Comparison of ENCODE assay signal across 8 cellular contexts in the genomic region with DNA sequence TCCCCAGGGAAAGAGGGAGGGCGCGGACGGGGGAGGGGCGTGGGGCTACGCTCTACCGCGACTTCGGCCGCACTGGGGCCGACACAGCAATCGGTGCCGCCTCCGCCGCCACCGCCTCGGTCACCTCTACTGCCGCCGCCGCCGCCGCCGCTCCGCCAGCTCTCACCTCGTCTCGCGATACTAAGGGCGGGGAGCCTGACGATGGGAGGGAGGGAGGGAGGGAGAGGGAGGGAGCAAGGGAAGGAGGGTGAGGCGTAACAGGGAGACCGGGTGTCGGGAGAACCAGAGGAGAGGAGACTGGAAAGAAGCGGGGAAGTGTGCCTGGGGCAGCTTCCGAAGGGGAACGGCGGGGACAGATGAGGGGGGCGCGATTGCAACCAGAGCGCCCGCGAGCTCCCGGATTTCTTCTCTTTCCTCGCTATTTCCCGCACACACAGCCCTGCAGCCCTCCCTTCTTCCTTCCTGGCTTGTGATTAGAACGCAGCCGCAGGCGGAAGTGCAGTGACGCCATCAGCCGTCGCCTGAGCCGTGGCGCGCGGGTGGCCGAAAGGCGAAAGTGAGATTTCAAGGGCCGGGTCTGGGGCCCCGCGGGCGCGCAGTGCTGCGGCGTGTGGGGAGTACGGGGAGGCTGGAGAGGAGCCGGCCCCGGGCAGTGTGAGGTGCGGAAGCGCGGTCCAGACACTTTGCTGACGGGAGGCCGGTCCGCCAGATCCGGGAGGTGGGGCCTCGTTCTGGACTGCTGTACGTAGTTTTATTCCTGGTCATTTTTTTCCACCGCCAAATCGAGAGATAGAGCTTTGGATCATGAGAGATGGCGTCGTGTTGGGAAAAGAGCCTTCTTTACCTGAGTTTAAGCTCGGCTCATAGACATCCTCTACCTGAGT. TPM values are rescaled to one million over a fixed set of nuclear protein-coding genes. Genes with fewer than 3 reads are reported as not detected.
DNase-seq lines count a peak whose midpoint lies in the region; ATAC-seq and TF ChIP-seq lines count a peak whose summit lies in the region.

A gene with protein sequence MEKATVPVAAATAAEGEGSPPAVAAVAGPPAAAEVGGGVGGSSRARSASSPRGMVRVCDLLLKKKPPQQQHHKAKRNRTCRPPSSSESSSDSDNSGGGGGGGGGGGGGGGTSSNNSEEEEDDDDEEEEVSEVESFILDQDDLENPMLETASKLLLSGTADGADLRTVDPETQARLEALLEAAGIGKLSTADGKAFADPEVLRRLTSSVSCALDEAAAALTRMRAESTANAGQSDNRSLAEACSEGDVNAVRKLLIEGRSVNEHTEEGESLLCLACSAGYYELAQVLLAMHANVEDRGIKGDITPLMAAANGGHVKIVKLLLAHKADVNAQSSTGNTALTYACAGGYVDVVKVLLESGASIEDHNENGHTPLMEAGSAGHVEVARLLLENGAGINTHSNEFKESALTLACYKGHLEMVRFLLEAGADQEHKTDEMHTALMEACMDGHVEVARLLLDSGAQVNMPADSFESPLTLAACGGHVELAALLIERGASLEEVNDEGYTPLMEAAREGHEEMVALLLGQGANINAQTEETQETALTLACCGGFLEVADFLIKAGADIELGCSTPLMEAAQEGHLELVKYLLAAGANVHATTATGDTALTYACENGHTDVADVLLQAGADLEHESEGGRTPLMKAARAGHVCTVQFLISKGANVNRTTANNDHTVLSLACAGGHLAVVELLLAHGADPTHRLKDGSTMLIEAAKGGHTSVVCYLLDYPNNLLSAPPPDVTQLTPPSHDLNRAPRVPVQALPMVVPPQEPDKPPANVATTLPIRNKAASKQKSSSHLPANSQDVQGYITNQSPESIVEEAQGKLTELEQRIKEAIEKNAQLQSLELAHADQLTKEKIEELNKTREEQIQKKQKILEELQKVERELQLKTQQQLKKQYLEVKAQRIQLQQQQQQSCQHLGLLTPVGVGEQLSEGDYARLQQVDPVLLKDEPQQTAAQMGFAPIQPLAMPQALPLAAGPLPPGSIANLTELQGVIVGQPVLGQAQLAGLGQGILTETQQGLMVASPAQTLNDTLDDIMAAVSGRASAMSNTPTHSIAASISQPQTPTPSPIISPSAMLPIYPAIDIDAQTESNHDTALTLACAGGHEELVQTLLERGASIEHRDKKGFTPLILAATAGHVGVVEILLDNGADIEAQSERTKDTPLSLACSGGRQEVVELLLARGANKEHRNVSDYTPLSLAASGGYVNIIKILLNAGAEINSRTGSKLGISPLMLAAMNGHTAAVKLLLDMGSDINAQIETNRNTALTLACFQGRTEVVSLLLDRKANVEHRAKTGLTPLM (N-terminal part only) (minus strand): TSS at position 131 of the 884 bp plus-strand sequence. CDS start 130 bp downstream, at position 1.

- TF ChIP-seq CTCF in kidney epithelial cell (IDR thresholded peaks at IDR 0.05; ENCODE audit: insufficient read depth, low read length, poor library complexity, severe bottlenecking): no peak

- peak within 1 kb of the TSS; percentile 98 for H3K4me3 ChIP-seq in kidney epithelial cell (ENCODE audit: low read depth, low read length)

- peak; percentile 76 to 81 for DNase-seq in AML-193 (lab: John Stamatoyannopoulos, UW)
- DNase-seq in NCI-H460 (ENCODE audit: extremely low read depth, low read depth): peak; percentile 85
- DNase-seq in activated CD4-positive, alpha-beta T cell treated with anti-CD3 and anti-CD28 coated beads for 1 hour: peak; percentile 80
- peak; percentile 91 for DNase-seq in cerebellum (ENCODE audit: low spot score)
- peak; percentile 58 for DNase-seq in kidney epithelial cell (ENCODE audit: low read depth)
- DNase-seq in stimulated activated CD4-positive, alpha-beta T cell treated with anti-CD3 and anti-CD28 coated beads, Interleukin-15, amount 100 ng/mL, for 48 hours (ENCODE audit: low read depth in 2 of 2): peak; percentile 83

- H3K27me3 ChIP-seq in kidney epithelial cell (ENCODE audit: control insufficient read depth, insufficient read depth, low read length): no peaks in the 10 kb centered on the region

- ATAC-seq in GM19043 (IDR thresholded peaks at IDR 0.05; ENCODE audit: low read depth, unreplicated experiment) (peak; percentile 66), HG03378 (IDR thresholded peaks at IDR 0.05; ENCODE audit: unreplicated experiment) (peak; percentile 74)

- H3K36me3 ChIP-seq in kidney epithelial cell (ENCODE audit: control insufficient read depth, insufficient read depth, low read length): no peaks in the 10 kb centered on the region

RNA-seq across cellular contexts. Expression of the gene that starts here (rescaled TPM):
- total RNA-seq in NCI-H460 (2014; rRNA removed; shearing (Covaris generic)): 33.7 and 36.1 TPM in 2 replicates
- 15.4 and 22.4 TPM in 2 replicates for polyA plus RNA-seq in NCI-H460 (2014; cell fraction: nucleus; rRNA removed)
- total RNA-seq in cerebellum (82.9 TPM), kidney epithelial cell (39.9 and 41.8 TPM in 2 replicates)

Comparison
In these comparisons a context has a peak if more than half of its experiments do, and no peak if none do; other contexts are left out.
1. Peak in every context shown above with its lines: DNase-seq, ATAC-seq and H3K4me3 ChIP-seq.